ENCODE assay signal across 9 cellular contexts in genomic region chr2:20222769-20223344, GRCh38. TPM values are rescaled to one million over a fixed set of nuclear protein-coding genes. Genes with fewer than 3 reads are reported as not detected.
DNase-seq lines count a peak whose midpoint lies in the region; ATAC-seq and TF ChIP-seq lines count a peak whose summit lies in the region.
"Had no signal": no experiment of that assay in that cellular context is flagged by ENCODE, and none has a peak within 500 bp of the region (broad histone marks: within the 10 kb centered on the region; RNA-seq: fewer than 3 reads in every experiment).

No MANE protein-coding gene starts in this region.

- no peak for TF ChIP-seq CTCF in WERI-Rb-1 (IDR thresholded peaks at IDR 0.05; ENCODE audit: low read depth, low read length)
- no peak for TF ChIP-seq CTCF in stomach (IDR thresholded peaks at IDR 0.05)
- no peak for TF ChIP-seq CTCF in GM10266 (IDR thresholded peaks at IDR 0.05; ENCODE audit: control insufficient read depth, insufficient read depth, low read depth, missing control alignments)

- no peak for TF ChIP-seq EP300 in stomach (IDR thresholded peaks at IDR 0.05)

- H3K4me3 ChIP-seq in WERI-Rb-1 (ENCODE audit: low read depth, low read length) (peak overlapping the region; percentile 81), iPS-20b (ENCODE audit: low read length) (peak overlapping the region; percentile 93), stomach (peak overlapping the region; percentile 65 to 82 (median 70))

- no peak overlapping the region for H3K27ac Mint-ChIP-seq in activated CD4-positive, alpha-beta T cell treated with anti-CD3 and anti-CD28 coated beads, Interleukin-2, amount 10 ng/mL, durations not matched to agents 24 days and 14 days

- peak overlapping the region; percentile 94; the same call in 1 of the 2 replicates for H3K9ac ChIP-seq in iPS-20b (ENCODE audit: low read depth, low read length)

- intact Hi-C loops in activated CD4-positive, alpha-beta T cell treated with anti-CD3 and anti-CD28 coated beads, Interleukin-2, amount 10 ng/mL, durations not matched to agents 24 days and 14 days (cut with micrococcal nuclease) = no loop called here
- intact Hi-C loops in stomach (cut with DNase I; ENCODE audit: low total_unique reads) = loop anchor here (10.0 kb wide), 1 partner anchor 88 kb away; no protein-coding TSS in a partner anchor

- H3K4me1 ChIP-seq in iPS-20b (ENCODE audit: insufficient read depth, low read length) = peaks cover 17% of the 10 kb centered on the region
- H3K4me1 ChIP-seq in stomach = peaks cover 26 to 67% (median 53%) of the 10 kb centered on the region in 4 donors

- peaks cover 2% of the 10 kb centered on the region for H3K27me3 ChIP-seq in WERI-Rb-1 (ENCODE audit: insufficient read depth, low read depth, severe bottlenecking)
- peaks cover 9% of the 10 kb centered on the region; the same call in 1 of the 2 replicates for H3K27me3 ChIP-seq in iPS-20b (ENCODE audit: insufficient read depth, low read length)
- peaks cover 0 to 48% (median 0%) of the 10 kb centered on the region in 3 donors for H3K27me3 ChIP-seq in stomach
- H3K27me3 ChIP-seq: uterus had no signal

- peaks cover 54% of the 10 kb centered on the region for H3K27me3 Mint-ChIP-seq in activated CD4-positive, alpha-beta T cell treated with anti-CD3 and anti-CD28 coated beads, Interleukin-2, amount 10 ng/mL, durations not matched to agents 24 days and 14 days

- no peak for TF ChIP-seq POLR2A in stomach (IDR thresholded peaks at IDR 0.05)

- H3K9me3 ChIP-seq in WERI-Rb-1 (ENCODE audit: severe bottlenecking) (no peaks in the 10 kb centered on the region), iPS-20b (ENCODE audit: insufficient read depth, low read depth, low read length) (no peaks in the 10 kb centered on the region), stomach (no peaks in the 10 kb centered on the region)
- H3K9me3 ChIP-seq: uterus had no signal

- no peaks in the 10 kb centered on the region for H3K9me3 Mint-ChIP-seq in activated CD4-positive, alpha-beta T cell treated with anti-CD3 and anti-CD28 coated beads, Interleukin-2, amount 10 ng/mL, durations not matched to agents 24 days and 14 days

- H3K36me3 Mint-ChIP-seq in activated CD4-positive, alpha-beta T cell treated with anti-CD3 and anti-CD28 coated beads, Interleukin-2, amount 10 ng/mL, durations not matched to agents 24 days and 14 days (ENCODE audit: low read depth) = no peaks in the 10 kb centered on the region

- ATAC-seq in HG03521 (IDR thresholded peaks at IDR 0.05; ENCODE audit: unreplicated experiment) = no peak

- no peak for DNase-seq in activated CD4-positive, alpha-beta T cell treated with anti-CD3 and anti-CD28 coated beads, Interleukin-2, amount 10 ng/mL, durations not matched to agents 24 days and 14 days
- DNase-seq in activated CD4-positive, alpha-beta T cell treated with anti-CD3 and anti-CD28 coated beads, Interleukin-2, amount 50 U/mL, for 4 hours = no peak
- DNase-seq in WERI-Rb-1 = peak; percentile 24
- DNase-seq in stomach = no peak
- no peak for DNase-seq in SK-N-DZ (ENCODE audit: low spot score)
- DNase-seq in GM10266 (ENCODE audit: extremely low spot score) = no peak
- DNase-seq: uterus had no signal

- H3K4me1 Mint-ChIP-seq in activated CD4-positive, alpha-beta T cell treated with anti-CD3 and anti-CD28 coated beads, Interleukin-2, amount 10 ng/mL, durations not matched to agents 24 days and 14 days = peaks cover 5% of the 10 kb centered on the region

- H3K4me3 Mint-ChIP-seq in activated CD4-positive, alpha-beta T cell treated with anti-CD3 and anti-CD28 coated beads, Interleukin-2, amount 10 ng/mL, durations not matched to agents 24 days and 14 days = peak overlapping the region; percentile 35

- 32 to 40% (median 35%) methylated on average over 17 to 19 of the region's 19 CpGs for WGBS in stomach, 5 donors

- H3K36me3 ChIP-seq in WERI-Rb-1 (peaks cover 8% of the 10 kb centered on the region; the same call in 1 of the 2 replicates), iPS-20b (ENCODE audit: insufficient read depth, low read depth, low read length) (peaks cover 29% of the 10 kb centered on the region), stomach (no peaks in the 10 kb centered on the region)
- H3K36me3 ChIP-seq: uterus had no signal

- H3K27ac ChIP-seq in WERI-Rb-1 (no peak overlapping the region), iPS-20b (ENCODE audit: low read length) (no peak overlapping the region), stomach (peak overlapping the region; percentile 88 to 95 (median 91))
- H3K27ac ChIP-seq: uterus had no signal

RNA-seq across cellular contexts. Expression of gene SDC1, which starts 2.1 kb away (rescaled TPM):
- total RNA-seq in activated CD4-positive, alpha-beta T cell treated with anti-CD3 and anti-CD28 coated beads, Interleukin-2, amount 10 ng/mL, durations not matched to agents 24 days and 14 days = 0.63 and 1.1 TPM in 2 replicates
- 100 to 1,000 TPM in 1 of 5 donors, 10 to 100 TPM in 4; 21.0 to 140 (median 57.5) TPM for total RNA-seq in stomach
- 10 to 100 TPM; 16.0 to 82.9 (median 32.5) TPM for polyA plus RNA-seq in stomach
- polyA plus RNA-seq in SK-N-DZ (2014; cell fraction: cytosol; rRNA removed) = 29.4 and 29.8 TPM in 2 replicates
- 14.4 and 15.9 TPM in 2 replicates for polyA plus RNA-seq in SK-N-DZ (2014; cell fraction: nucleus; rRNA removed)

Comparison
In these comparisons a context has a peak if more than half of its experiments do, and no peak if none do; other contexts are left out.
1. H3K27ac ChIP-seq: peak in stomach (5 of 5); none in WERI-Rb-1 (single experiment) and iPS-20b (single experiment).
2. RNA of gene SDC1, which starts 2.1 kb away (total RNA-seq): 21.0 to 140 TPM in stomach; 0.63 to 1.1 TPM in activated CD4-positive, alpha-beta T cell treated with anti-CD3 and anti-CD28 coated beads, Interleukin-2, amount 10 ng/mL, durations not matched to agents 24 days and 14 days; every median in the first group is over 10 times any median in the second.
3. Peak in every context shown above with its lines, with median percentiles within 50 percentile points of each other: H3K4me3 ChIP-seq.